In the genomic region with DNA sequence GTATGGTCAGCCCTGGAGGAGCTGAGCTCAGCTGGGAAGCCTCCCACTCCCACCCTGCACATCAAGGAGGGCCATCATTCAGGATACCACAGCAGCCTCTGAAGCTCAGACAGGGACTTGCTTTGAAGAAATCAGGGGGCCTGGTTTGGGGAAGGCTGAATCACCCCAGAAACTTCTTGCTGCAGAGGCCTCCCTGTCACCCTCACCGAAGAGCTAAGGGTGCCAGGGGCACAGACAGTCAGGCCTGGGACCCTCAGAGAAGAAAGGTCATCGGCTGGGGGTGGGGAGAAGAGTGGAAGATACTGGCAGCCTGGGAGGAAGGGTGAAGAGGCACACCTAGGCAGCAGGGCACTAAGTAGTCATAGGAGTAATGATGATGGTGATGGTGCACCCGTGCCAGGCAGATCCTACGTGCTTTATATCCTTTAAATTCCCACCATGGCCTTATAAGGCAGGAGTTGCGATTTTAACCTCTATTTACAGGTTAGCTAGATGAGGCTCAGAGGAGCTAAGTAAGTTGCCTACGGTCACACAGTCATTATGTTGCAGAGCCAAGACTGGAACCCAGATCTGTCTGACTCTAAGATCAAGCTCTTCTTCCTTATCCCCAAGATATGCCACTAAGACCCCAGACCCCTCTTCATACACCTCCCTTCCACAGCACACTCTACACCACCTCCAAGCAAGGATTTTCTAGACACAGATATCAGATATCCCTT, we compare ENCODE assay signal across 8 cellular contexts. TPM values are rescaled to one million over a fixed set of nuclear protein-coding genes. Genes with fewer than 3 reads are reported as not detected.
DNase-seq lines count a peak whose midpoint lies in the region; ATAC-seq, FAIRE-seq and TF ChIP-seq lines count a peak whose summit lies in the region.

No MANE protein-coding gene starts in this region.

- peaks cover 58 to 62% of the 10 kb centered on the region in 2 donors for H3K4me1 Mint-ChIP-seq in natural killer cell treated with Interleukin-12 subunit alpha and Interleukin-12 subunit beta and Interleukin-15 and Interleukin-18, amount 100 ng/mL, for 72 hours (ENCODE audit: low read depth in 2 of 2)

- no peak overlapping the region for H3K4me3 ChIP-seq in A673 (ENCODE audit: low read depth, low read length, poor library complexity, severe bottlenecking)
- peak overlapping the region in 1 of 3 donors; percentile 55 for H3K4me3 ChIP-seq in breast epithelium
- H3K4me3 ChIP-seq in H7 (ENCODE audit: insufficient read depth, low read depth, low read length), result no peak overlapping the region

- H3K36me3 ChIP-seq in A673 (ENCODE audit: insufficient read depth, low read length, poor library complexity, severe bottlenecking), result peaks cover 16% of the 10 kb centered on the region
- H3K36me3 ChIP-seq in breast epithelium, result no peaks in the 10 kb centered on the region
- no peaks in the 10 kb centered on the region for H3K36me3 ChIP-seq in H7 (replicated peaks; ENCODE audit: control insufficient read depth, insufficient read depth, low read length)

- no peaks in the 10 kb centered on the region for H3K36me3 Mint-ChIP-seq in natural killer cell treated with Interleukin-12 subunit alpha and Interleukin-12 subunit beta and Interleukin-15 and Interleukin-18, amount 100 ng/mL, for 72 hours

- H3K27ac ChIP-seq in A673 (ENCODE audit: low read depth, low read length, poor library complexity, severe bottlenecking) (peak overlapping the region; percentile 82), breast epithelium (peak overlapping the region; percentile 82 to 91)

- peaks cover 67% of the 10 kb centered on the region for H3K4me1 ChIP-seq in A673 (ENCODE audit: insufficient read depth, low read length, poor library complexity, severe bottlenecking)
- H3K4me1 ChIP-seq in breast epithelium, result peaks cover 74 to 83% of the 10 kb centered on the region in 2 donors

- H3K27ac Mint-ChIP-seq in natural killer cell treated with Interleukin-12 subunit alpha and Interleukin-12 subunit beta and Interleukin-15 and Interleukin-18, amount 100 ng/mL, for 72 hours, result peak overlapping the region; percentile 93 to 96

- H3K27me3 Mint-ChIP-seq in natural killer cell treated with Interleukin-12 subunit alpha and Interleukin-12 subunit beta and Interleukin-15 and Interleukin-18, amount 100 ng/mL, for 72 hours, result no peaks in the 10 kb centered on the region

- H3K9me3 ChIP-seq in A673 (ENCODE audit: low read depth, low read length, poor library complexity, severe bottlenecking), result no peaks in the 10 kb centered on the region
- H3K9me3 ChIP-seq in breast epithelium, result no peaks in the 10 kb centered on the region

- BruUV-seq in A673 (replicated peaks; lab: Mats Ljungman, UMichigan), result no TSS peak

- no peaks in the 10 kb centered on the region for H3K9me3 Mint-ChIP-seq in natural killer cell treated with Interleukin-12 subunit alpha and Interleukin-12 subunit beta and Interleukin-15 and Interleukin-18, amount 100 ng/mL, for 72 hours

- no peak for TF ChIP-seq POLR2A in breast epithelium (IDR thresholded peaks at IDR 0.05)

- intact Hi-C loops in A673 (cut with micrococcal nuclease; ENCODE audit: unreplicated experiment) (no loop called here), breast epithelium (cut with DNase I; ENCODE audit: low total_unique reads) (no loop called here)

- POLR2A ChIA-PET in A673 (lab: Charles Lee; ENCODE audit: low non-redundant PET), result no interaction called here

- FAIRE-seq in HTR-8/SVneo (lab: Jason Lieb, UNC), result peak; percentile 79

- ATAC-seq in natural killer cell treated with Interleukin-12 subunit alpha and Interleukin-12 subunit beta and Interleukin-15 and Interleukin-18, amount 100 ng/mL, for 72 hours, result no peak
- ATAC-seq in HG02610 (IDR thresholded peaks at IDR 0.05; ENCODE audit: unreplicated experiment), result no peak

- TF ChIP-seq CTCF in A673 (conservative IDR thresholded peaks at IDR 0.05; ENCODE audit: low read depth, low read length) (no peak), breast epithelium (IDR thresholded peaks at IDR 0.05) (no peak)

- DNase-seq in A673 (ENCODE audit: low spot score), result no peak
- DNase-seq in HTR-8/SVneo (ENCODE audit: insufficient read length, low spot score), result no peak
- DNase-seq in breast epithelium (ENCODE audit: low spot score in 2 of 2), result no peak
- DNase-seq in natural killer cell treated with Interleukin-12 subunit alpha and Interleukin-12 subunit beta and Interleukin-15 and Interleukin-18, amount 100 ng/mL, for 72 hours (ENCODE audit: low spot score), result no peak
- DNase-seq in H7, result no peak
- no peak for DNase-seq in AG08395 (ENCODE audit: low spot score)
- DNase-seq in NCI-H748 (lab: John Stamatoyannopoulos, UW; ENCODE audit: unreplicated experiment), result no peak

- H3K27me3 ChIP-seq in A673 (replicated peaks; ENCODE audit: insufficient read depth, low read depth, low read length, poor library complexity) (no peaks in the 10 kb centered on the region), breast epithelium (no peaks in the 10 kb centered on the region), H7 (ENCODE audit: control insufficient read depth, insufficient read depth, low read length) (no peaks in the 10 kb centered on the region)

- CTCF ChIA-PET in A673 (lab: Charles Lee), result interaction anchor here (0.7 kb wide), 1 partner anchor 14 kb away, joined by 3 read pairs; no protein-coding TSS in a partner anchor

- H3K4me3 Mint-ChIP-seq in natural killer cell treated with Interleukin-12 subunit alpha and Interleukin-12 subunit beta and Interleukin-15 and Interleukin-18, amount 100 ng/mL, for 72 hours, result peak overlapping the region; percentile 91

RNA-seq across cellular contexts. Expression of gene PNMA1, which starts 28.5 kb away (rescaled TPM):
- total RNA-seq in A673 (2021), result 48.8 and 51.4 TPM in 2 replicates
- total RNA-seq in breast epithelium, result 10 to 100 TPM; 12.1 to 19.3 (median 19.2) TPM
- total RNA-seq in natural killer cell treated with Interleukin-12 subunit alpha and Interleukin-12 subunit beta and Interleukin-15 and Interleukin-18, amount 100 ng/mL, for 72 hours, result 10 to 100 TPM; 18.9 to 32.2 TPM
- 18.0 and 18.1 TPM in 2 replicates for total RNA-seq in H7 (2014; rRNA removed; shearing (Covaris generic))
